ENCODE assay signal across 25 cellular contexts in genomic region chr2:176963888-176964287, GRCh38.
"Had no signal": no experiment of that assay in that cellular context is flagged by ENCODE, and none has a peak within 500 bp of the region (broad histone marks: within the 10 kb centered on the region; RNA-seq: fewer than 3 reads in every experiment).

No MANE protein-coding gene starts in this region.

- ATAC-seq: effector memory CD8-positive, alpha-beta T cell; esophagus mucosa; gastrocnemius medialis; heart right ventricle; left cardiac atrium; left ventricle myocardium superior; lower lobe of right lung; mucosa of descending colon had no signal

- FAIRE-seq: endometrium, islet of Langerhans, keratinocyte had no signal

- H3K36me3 ChIP-seq: colonic mucosa, esophagus squamous epithelium, gastrocnemius medialis, heart right ventricle, left lung, lower lobe of right lung had no signal

- H3K27me3 ChIP-seq: colonic mucosa, left lung had no signal

- H3K27ac ChIP-seq: colonic mucosa, epithelial cell of prostate, esophagus squamous epithelium, gastrocnemius medialis, heart right ventricle, left lung, lower lobe of right lung had no signal

- H3K4me3 ChIP-seq: colonic mucosa, esophagus squamous epithelium, gastrocnemius medialis, heart right ventricle, left lung, lower lobe of right lung, mucosa of descending colon had no signal

- DNase-seq: colonic mucosa; cortex of kidney; effector CD8-positive, alpha-beta T cell; effector memory CD8-positive, alpha-beta T cell; endodermal cell; erythroblast; esophagus squamous epithelium; foreskin fibroblast; foreskin melanocyte; gastrocnemius medialis; glutamatergic neuron; head of caudate nucleus; heart right ventricle; hippocampal formation; left cardiac atrium; left lung; left ventricle myocardium superior; lower lobe of right lung; mesenchymal stem cell; mucosa of descending colon had no signal

- H3K9me3 ChIP-seq: colonic mucosa, esophagus squamous epithelium, gastrocnemius medialis, heart right ventricle, left lung, lower lobe of right lung, mucosa of descending colon had no signal

- H3K4me1 ChIP-seq: colonic mucosa, esophagus squamous epithelium, gastrocnemius medialis, heart right ventricle, left lung, lower lobe of right lung had no signal
